In the genomic region with DNA sequence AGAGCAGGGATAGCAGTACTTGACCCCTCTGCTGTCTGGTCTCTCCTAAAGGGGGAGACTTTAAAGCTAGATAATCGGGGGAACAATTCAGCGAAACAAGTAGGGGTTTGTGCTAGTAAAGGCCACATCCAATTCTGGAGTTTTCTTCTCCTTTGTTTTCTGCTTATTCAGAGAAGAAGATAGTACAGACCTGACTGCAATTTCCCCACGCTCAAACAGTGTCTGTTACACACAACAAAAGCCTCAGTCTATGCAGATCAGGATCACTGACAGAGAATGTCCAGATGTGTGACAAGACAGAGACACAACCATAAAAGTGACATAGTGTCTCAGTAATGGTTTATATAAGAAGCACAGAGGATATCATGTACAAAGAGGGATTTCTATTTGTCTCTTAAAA, we compare ENCODE assay signal across 12 cellular contexts.
DNase-seq lines count a peak whose midpoint lies in the region; ATAC-seq and TF ChIP-seq lines count a peak whose summit lies in the region.
"Had no signal": no experiment of that assay in that cellular context is flagged by ENCODE, and none has a peak within 500 bp of the region (broad histone marks: within the 10 kb centered on the region; RNA-seq: fewer than 3 reads in every experiment).

No MANE protein-coding gene starts in this region.

- H3K27me3 Mint-ChIP-seq in T-helper 1 cell treated with Interleukin-12 subunit alpha and Interleukin-12 subunit beta and Interleukin-4 antibody, amounts not matched to agents 30 μg/mL and 1 μg/mL, for 36 hours (ENCODE audit: low read depth): peaks cover 4% of the 10 kb centered on the region
- peaks cover 8% of the 10 kb centered on the region for H3K27me3 Mint-ChIP-seq in stimulated activated memory B cell treated with anti-CD40 and anti-IgM and Interleukin-4, amounts not matched to agents 10 μg/mL and 1 μg/mL and 100 μg/mL, for 72 hours
- H3K27me3 Mint-ChIP-seq in progenitor cell of endocrine pancreas: peaks cover 6% of the 10 kb centered on the region

- DNase-seq in T-helper 1 cell: no peak
- no peak for DNase-seq in SJSA1 (ENCODE audit: low read depth in 1 of 2, low spot score in 2 of 2)
- DNase-seq in fibroblast of lung (ENCODE audit: low read depth in 2 of 2): no peak
- no peak for DNase-seq in KG1 (lab: John Stamatoyannopoulos, UW)
- no peak for DNase-seq in NCI-H345 treated with DMSO at 0.1 percent for 48 hours (lab: John Stamatoyannopoulos, UW; ENCODE audit: unreplicated experiment)
- DNase-seq in progenitor cell of endocrine pancreas (ENCODE audit: low spot score, unreplicated experiment): no peak
- DNase-seq: activated CD4-positive, alpha-beta T cell treated with anti-CD3 and anti-CD28 coated beads, Interleukin-2, amount 50 U/mL, for 1 hour; upper lobe of right lung had no signal

- no peaks in the 10 kb centered on the region for H3K79me2 ChIP-seq in fibroblast of lung (ENCODE audit: control insufficient read depth, insufficient read depth, low read length)

- no peak overlapping the region for H3K9ac ChIP-seq in fibroblast of lung (ENCODE audit: insufficient read depth, low read length)

- H3K4me1 ChIP-seq in SJSA1 (replicated peaks): peaks cover 19% of the 10 kb centered on the region
- H3K4me1 ChIP-seq in fibroblast of lung (ENCODE audit: control insufficient read depth, extremely low read depth, insufficient read depth, low read length): no peaks in the 10 kb centered on the region
- H3K4me1 ChIP-seq: A549, upper lobe of right lung had no signal

- no peak for ATAC-seq in stimulated activated memory B cell treated with anti-CD40 and anti-IgM and Interleukin-4, amounts not matched to agents 10 μg/mL and 1 μg/mL and 100 μg/mL, for 72 hours

- H3K4me3 ChIP-seq in SJSA1 (peak overlapping the region; percentile 9), fibroblast of lung (replicated peaks in 1 of 4; ENCODE audit: control extremely low read depth in 1 of 4, insufficient read depth in 1 of 4, low read depth in 3 of 4, low read length in 4 of 4) (no peak overlapping the region)
- H3K4me3 ChIP-seq: A549, cardiac muscle cell, upper lobe of right lung had no signal

- H3K27me3 ChIP-seq in SJSA1 (replicated peaks): no peaks in the 10 kb centered on the region
- no peaks in the 10 kb centered on the region for H3K27me3 ChIP-seq in fibroblast of lung (ENCODE audit: control insufficient read depth, insufficient read depth, low read length)
- H3K27me3 ChIP-seq: cardiac muscle cell, upper lobe of right lung had no signal

- H3K36me3 ChIP-seq in SJSA1 (no peaks in the 10 kb centered on the region), fibroblast of lung (ENCODE audit: control insufficient read depth, insufficient read depth, low read length) (no peaks in the 10 kb centered on the region)
- H3K36me3 ChIP-seq: cardiac muscle cell, upper lobe of right lung had no signal

- no peaks in the 10 kb centered on the region for H3K36me3 Mint-ChIP-seq in T-helper 1 cell treated with Interleukin-12 subunit alpha and Interleukin-12 subunit beta and Interleukin-4 antibody, amounts not matched to agents 30 μg/mL and 1 μg/mL, for 36 hours (ENCODE audit: low read depth)
- no peaks in the 10 kb centered on the region for H3K36me3 Mint-ChIP-seq in stimulated activated memory B cell treated with anti-CD40 and anti-IgM and Interleukin-4, amounts not matched to agents 10 μg/mL and 1 μg/mL and 100 μg/mL, for 72 hours
- H3K36me3 Mint-ChIP-seq in progenitor cell of endocrine pancreas (ENCODE audit: insufficient read depth): no peaks in the 10 kb centered on the region

- H3K9me3 ChIP-seq in SJSA1 (replicated peaks) (no peaks in the 10 kb centered on the region), fibroblast of lung (ENCODE audit: control insufficient read depth, insufficient read depth, low read depth, low read length) (no peaks in the 10 kb centered on the region)
- H3K9me3 ChIP-seq: A549, upper lobe of right lung had no signal

- H3K27ac ChIP-seq in SJSA1 (peak overlapping the region; percentile 22), fibroblast of lung (ENCODE audit: insufficient read depth, low read length) (no peak overlapping the region)
- H3K27ac ChIP-seq: cardiac muscle cell, upper lobe of right lung had no signal

- H4K20me1 ChIP-seq in fibroblast of lung (ENCODE audit: control insufficient read depth, extremely low read depth, insufficient read depth, low read length): no peaks in the 10 kb centered on the region

- peak overlapping the region; percentile 4 for H3K4me2 ChIP-seq in fibroblast of lung (ENCODE audit: extremely low read depth, insufficient read depth, low read length)

- H3K4me3 Mint-ChIP-seq in T-helper 1 cell treated with Interleukin-12 subunit alpha and Interleukin-12 subunit beta and Interleukin-4 antibody, amounts not matched to agents 30 μg/mL and 1 μg/mL, for 36 hours: no peak overlapping the region
- peak overlapping the region; percentile 43 for H3K4me3 Mint-ChIP-seq in stimulated activated memory B cell treated with anti-CD40 and anti-IgM and Interleukin-4, amounts not matched to agents 10 μg/mL and 1 μg/mL and 100 μg/mL, for 72 hours
- no peak overlapping the region for H3K4me3 Mint-ChIP-seq in progenitor cell of endocrine pancreas (ENCODE audit: low read depth)

- no peaks in the 10 kb centered on the region for H3K9me3 Mint-ChIP-seq in T-helper 1 cell treated with Interleukin-12 subunit alpha and Interleukin-12 subunit beta and Interleukin-4 antibody, amounts not matched to agents 30 μg/mL and 1 μg/mL, for 36 hours
- peaks cover 3% of the 10 kb centered on the region for H3K9me3 Mint-ChIP-seq in stimulated activated memory B cell treated with anti-CD40 and anti-IgM and Interleukin-4, amounts not matched to agents 10 μg/mL and 1 μg/mL and 100 μg/mL, for 72 hours
- H3K9me3 Mint-ChIP-seq in progenitor cell of endocrine pancreas (ENCODE audit: low read depth): no peaks in the 10 kb centered on the region

- peak overlapping the region; percentile 26 for H3K27ac Mint-ChIP-seq in T-helper 1 cell treated with Interleukin-12 subunit alpha and Interleukin-12 subunit beta and Interleukin-4 antibody, amounts not matched to agents 30 μg/mL and 1 μg/mL, for 36 hours
- peak overlapping the region; percentile 84 for H3K27ac Mint-ChIP-seq in stimulated activated memory B cell treated with anti-CD40 and anti-IgM and Interleukin-4, amounts not matched to agents 10 μg/mL and 1 μg/mL and 100 μg/mL, for 72 hours
- no peak overlapping the region for H3K27ac Mint-ChIP-seq in progenitor cell of endocrine pancreas

- no peak overlapping the region for H2AFZ ChIP-seq in fibroblast of lung (ENCODE audit: low read length)

- TF ChIP-seq CTCF in fibroblast of lung (conservative IDR thresholded peaks at IDR 0.05 in 1 of 2, IDR thresholded peaks at IDR 0.05 in 1 of 2; ENCODE audit: low read depth in 1 of 2, low read length in 2 of 2) (no peak), progenitor cell of endocrine pancreas (IDR thresholded peaks at IDR 0.05; ENCODE audit: unreplicated experiment) (no peak)

- peaks cover 8% of the 10 kb centered on the region for H3K4me1 Mint-ChIP-seq in T-helper 1 cell treated with Interleukin-12 subunit alpha and Interleukin-12 subunit beta and Interleukin-4 antibody, amounts not matched to agents 30 μg/mL and 1 μg/mL, for 36 hours (ENCODE audit: low read depth)
- peaks cover 19% of the 10 kb centered on the region for H3K4me1 Mint-ChIP-seq in stimulated activated memory B cell treated with anti-CD40 and anti-IgM and Interleukin-4, amounts not matched to agents 10 μg/mL and 1 μg/mL and 100 μg/mL, for 72 hours
- peaks cover 20% of the 10 kb centered on the region for H3K4me1 Mint-ChIP-seq in progenitor cell of endocrine pancreas (ENCODE audit: low read depth)
